ENCODE assay signal across 8 cellular contexts in the genomic region with DNA sequence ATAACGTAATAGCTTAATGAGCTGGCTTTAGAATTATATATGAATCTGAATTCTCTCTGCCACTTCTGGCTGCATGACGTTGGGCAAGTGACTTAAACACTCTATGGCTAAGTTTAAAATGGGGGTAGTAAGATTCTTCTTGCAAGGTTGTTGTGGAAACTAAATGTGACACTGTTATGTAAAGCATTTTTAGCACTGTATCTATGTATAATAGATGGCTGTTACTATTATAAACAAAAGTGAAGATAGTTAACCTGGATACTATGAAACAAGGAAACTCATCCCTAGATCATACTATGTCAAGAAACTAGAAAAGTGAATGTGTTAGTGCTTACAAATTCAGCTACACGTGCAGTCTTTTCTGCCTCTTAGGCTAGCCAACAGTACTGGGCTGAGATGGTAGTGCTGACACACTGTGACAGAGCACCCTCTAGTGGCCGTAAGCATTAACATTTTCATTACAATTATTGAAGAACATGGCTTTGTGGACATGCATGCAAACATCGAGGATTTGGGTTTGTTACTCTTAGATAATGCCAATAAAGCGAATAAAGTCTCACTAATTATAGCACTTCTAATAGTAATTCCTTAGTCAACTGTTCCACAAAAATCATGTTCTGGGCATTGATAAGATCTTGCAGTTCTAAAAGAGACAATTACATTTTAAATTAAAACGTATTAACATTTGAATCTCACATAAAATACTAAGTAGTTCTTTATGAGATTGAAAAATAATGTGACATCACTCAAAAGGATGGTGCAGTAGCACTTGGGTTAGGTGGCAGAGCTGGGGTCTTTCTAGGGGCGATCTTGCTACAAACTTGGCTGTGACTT. TPM values are rescaled to one million over a fixed set of nuclear protein-coding genes. Genes with fewer than 3 reads are reported as not detected.
A peak's percentile ranks its signal among the peaks of the same experiment; 100 is the strongest.
DNase-seq lines count a peak whose midpoint lies in the region; TF ChIP-seq lines count a peak whose summit lies in the region.

No MANE protein-coding gene starts in this region.

- H2BK12ac ChIP-seq in trophoblast cell (ENCODE audit: low read length) = no peak overlapping the region

- H4K8ac ChIP-seq in trophoblast cell (ENCODE audit: low read depth, low read length) = no peak overlapping the region

- H3K18ac ChIP-seq in trophoblast cell (ENCODE audit: low read length) = no peak overlapping the region

- no peak overlapping the region for H2BK5ac ChIP-seq in trophoblast cell (ENCODE audit: low read depth, low read length, poor library complexity)

- no peak overlapping the region for H4K12ac ChIP-seq in trophoblast cell (ENCODE audit: low read depth, low read length)

- no peaks in the 10 kb centered on the region for H3K9me3 ChIP-seq in trophoblast cell (ENCODE audit: insufficient read depth, low read depth, low read length)

- no peaks in the 10 kb centered on the region for H3K4me1 ChIP-seq in trophoblast cell (ENCODE audit: control insufficient read depth in 1 of 2, insufficient read depth in 2 of 2, low read length in 2 of 2)

- no peak overlapping the region for H3K27ac ChIP-seq in trophoblast cell (ENCODE audit: low read depth, low read length)

- H2AK5ac ChIP-seq in trophoblast cell (ENCODE audit: low read length) = no peak overlapping the region

- H3K4me3 Mint-ChIP-seq in activated naive CD4-positive, alpha-beta T cell treated with anti-CD3 and anti-CD28 coated beads for 36 hours = no peak overlapping the region

- no CpG with 5 or more reads among the region's 8 CpGs for WGBS in trophoblast cell (ENCODE audit: extremely low coverage, insufficient coverage, insufficient read length)

- H3K4me3 ChIP-seq in GM06990 (replicated peaks; ENCODE audit: low read depth, low read length) (no peak overlapping the region), H7 (ENCODE audit: insufficient read depth, low read depth, low read length) (no peak overlapping the region), trophoblast cell (ENCODE audit: low read depth, low read length) (no peak overlapping the region)

- no peak overlapping the region for H4K91ac ChIP-seq in trophoblast cell (ENCODE audit: low read depth, low read length)

- no peaks in the 10 kb centered on the region for H3K79me1 ChIP-seq in trophoblast cell (ENCODE audit: low read length)

- no peak overlapping the region for H2BK120ac ChIP-seq in trophoblast cell (ENCODE audit: insufficient read depth, low read length, poor library complexity)

- H3K9ac ChIP-seq in trophoblast cell (ENCODE audit: low read length) = no peak overlapping the region

- TF ChIP-seq CTCF in GM06990 (IDR thresholded peaks at IDR 0.05; ENCODE audit: insufficient read depth, low read length, poor library complexity, severe bottlenecking) = peak; percentile 74

- H3K27me3 ChIP-seq in GM06990 (replicated peaks; ENCODE audit: control insufficient read depth, insufficient read depth, low read length) = no peaks in the 10 kb centered on the region
- no peaks in the 10 kb centered on the region for H3K27me3 ChIP-seq in H7 (ENCODE audit: control insufficient read depth, insufficient read depth, low read length)
- no peaks in the 10 kb centered on the region for H3K27me3 ChIP-seq in trophoblast cell (ENCODE audit: insufficient read depth, low read length)

- H3K27me3 Mint-ChIP-seq in activated naive CD4-positive, alpha-beta T cell treated with anti-CD3 and anti-CD28 coated beads for 36 hours (ENCODE audit: low read depth) = no peaks in the 10 kb centered on the region

- DNase-seq in GM06990 (ENCODE audit: extremely low read depth, insufficient read length) = peak; percentile 29
- peak; percentile 32 for DNase-seq in H7
- peak; percentile 75 for DNase-seq in LoVo (ENCODE audit: low spot score)
- DNase-seq in RPMI7951 (ENCODE audit: low read depth) = peak; percentile 72
- peak; percentile 74 for DNase-seq in activated naive CD4-positive, alpha-beta T cell treated with anti-CD3 and anti-CD28 coated beads for 36 hours
- DNase-seq in globus pallidus (ENCODE audit: low spot score) = peak; percentile 88
- peak; percentile 38 to 79 for DNase-seq in trophoblast cell
- no peak for DNase-seq in NCI-H128 (lab: John Stamatoyannopoulos, UW; ENCODE audit: unreplicated experiment)

- CTCF ChIA-PET in activated naive CD4-positive, alpha-beta T cell treated with anti-CD3 and anti-CD28 coated beads for 36 hours (lab: Charles Lee) = interaction anchor here (0.6 to 5.0 kb wide), 37 partner anchors 9 to 1047 kb away, joined by 3 to 55 read pairs (median 3); partner anchors contain the start of gene OMA1

- no peaks in the 10 kb centered on the region for H3K9me3 Mint-ChIP-seq in activated naive CD4-positive, alpha-beta T cell treated with anti-CD3 and anti-CD28 coated beads for 36 hours

- intact Hi-C loops in activated naive CD4-positive, alpha-beta T cell treated with anti-CD3 and anti-CD28 coated beads for 36 hours (cut with micrococcal nuclease) = loop anchor here (1.0 to 10.0 kb wide), 6 partner anchors 78 to 1820 kb away; partner anchors contain the start of gene OMA1

- H3K36me3 Mint-ChIP-seq in activated naive CD4-positive, alpha-beta T cell treated with anti-CD3 and anti-CD28 coated beads for 36 hours (ENCODE audit: low read depth) = peaks cover 13% of the 10 kb centered on the region

- no peaks in the 10 kb centered on the region for H3K79me2 ChIP-seq in trophoblast cell (ENCODE audit: control insufficient read depth, insufficient read depth, low read length, poor library complexity)

- no peak overlapping the region for H3K23ac ChIP-seq in trophoblast cell (ENCODE audit: low read length)

- H3K36me3 ChIP-seq in GM06990 (ENCODE audit: control insufficient read depth, insufficient read depth, low read length) = peaks cover 6% of the 10 kb centered on the region
- H3K36me3 ChIP-seq in H7 (replicated peaks; ENCODE audit: control insufficient read depth, insufficient read depth, low read length) = peaks cover 12% of the 10 kb centered on the region
- peaks cover 3 to 8% of the 10 kb centered on the region in 2 experiments for H3K36me3 ChIP-seq in trophoblast cell (ENCODE audit: control insufficient read depth in 1 of 2, insufficient read depth in 2 of 2, low read length in 2 of 2)

- H3K27ac Mint-ChIP-seq in activated naive CD4-positive, alpha-beta T cell treated with anti-CD3 and anti-CD28 coated beads for 36 hours = no peak overlapping the region

- no peak overlapping the region for H2AFZ ChIP-seq in trophoblast cell (ENCODE audit: insufficient read depth, low read length, poor library complexity)

- no peak overlapping the region for H3K4me2 ChIP-seq in trophoblast cell (ENCODE audit: low read length)

- H3K4ac ChIP-seq in trophoblast cell (ENCODE audit: low read depth, low read length) = no peak overlapping the region

- peaks cover 17% of the 10 kb centered on the region for H3K4me1 Mint-ChIP-seq in activated naive CD4-positive, alpha-beta T cell treated with anti-CD3 and anti-CD28 coated beads for 36 hours (ENCODE audit: low read depth)

- H3K14ac ChIP-seq in trophoblast cell (ENCODE audit: low read length) = no peak overlapping the region

RNA-seq across cellular contexts. Expression of gene MYSM1, which starts 47.3 kb away (rescaled TPM):
- 33.6 and 74.7 TPM in 2 replicates for total RNA-seq in H7 (2014; rRNA removed; shearing (Covaris generic))
- 8.7 and 13.1 TPM in 2 replicates for total RNA-seq in RPMI7951 (2014; rRNA removed; shearing (Covaris generic))
- total RNA-seq in activated naive CD4-positive, alpha-beta T cell treated with anti-CD3 and anti-CD28 coated beads for 36 hours = 10 to 100 TPM; 27.8 to 28.7 TPM
- polyA plus RNA-seq in trophoblast cell (2013) = 16.6 and 17.0 TPM in 2 replicates
